In genomic region chr6:169253341-169253740, GRCh38 we compare ENCODE assay signal across 10 cellular contexts. TPM values are rescaled to one million over a fixed set of nuclear protein-coding genes. Genes with fewer than 3 reads are reported as not detected.
DNase-seq lines count a peak whose midpoint lies in the region; ATAC-seq and TF ChIP-seq lines count a peak whose summit lies in the region.
"Had no signal": no experiment of that assay in that cellular context is flagged by ENCODE, and none has a peak within 500 bp of the region (broad histone marks: within the 10 kb centered on the region; RNA-seq: fewer than 3 reads in every experiment).

No MANE protein-coding gene starts in this region.

- peaks cover 3% of the 10 kb centered on the region for H3K9me3 Mint-ChIP-seq in CD8-positive, alpha-beta T cell
- no peaks in the 10 kb centered on the region for H3K9me3 Mint-ChIP-seq in activated CD8-positive, alpha-beta T cell treated with anti-CD3 and anti-CD28 coated beads, Interleukin-2, amount 10 ng/mL, durations not matched to agents 7 days and 5 days (ENCODE audit: insufficient read depth)

- intact Hi-C loops in CD8-positive, alpha-beta T cell (cut with DNase I, micrococcal nuclease) = no loop called here
- intact Hi-C loops in sciatic nerve (cut with DNase I) = no loop called here

- no peak for DNase-seq in CD8-positive, alpha-beta T cell
- no peak for DNase-seq in sciatic nerve (ENCODE audit: low spot score)
- DNase-seq in stimulated activated naive CD4-positive, alpha-beta T cell treated with Interleukin-2 at 50 U/mL for 16 hours (lab: John Stamatoyannopoulos, UW) = no peak
- DNase-seq in activated CD8-positive, alpha-beta T cell treated with anti-CD3 and anti-CD28 coated beads, Interleukin-2, amount 10 ng/mL, durations not matched to agents 7 days and 5 days = no peak
- DNase-seq in ureter (ENCODE audit: low spot score) = no peak
- DNase-seq: stimulated activated CD4-positive, alpha-beta T cell treated with anti-CD3 and anti-CD28 coated beads, Interleukin-12 subunit alpha, Interleukin-12 subunit beta, amount 100 ng/mL, for 4 hours; T-helper 2 cell had no signal

- no peak for ATAC-seq in CD8-positive, alpha-beta T cell
- ATAC-seq in sciatic nerve (peak; percentile 38), HG03565 (IDR thresholded peaks at IDR 0.05; ENCODE audit: unreplicated experiment) (no peak)
- no peak for ATAC-seq in activated CD8-positive, alpha-beta T cell treated with anti-CD3 and anti-CD28 coated beads, Interleukin-2, amount 10 ng/mL, durations not matched to agents 7 days and 5 days

- H3K36me3 Mint-ChIP-seq in CD8-positive, alpha-beta T cell = no peaks in the 10 kb centered on the region
- no peaks in the 10 kb centered on the region for H3K36me3 Mint-ChIP-seq in activated CD8-positive, alpha-beta T cell treated with anti-CD3 and anti-CD28 coated beads, Interleukin-2, amount 10 ng/mL, durations not matched to agents 7 days and 5 days (ENCODE audit: low read depth)

- no peak overlapping the region for H3K27ac Mint-ChIP-seq in CD8-positive, alpha-beta T cell
- H3K27ac Mint-ChIP-seq in activated CD8-positive, alpha-beta T cell treated with anti-CD3 and anti-CD28 coated beads, Interleukin-2, amount 10 ng/mL, durations not matched to agents 7 days and 5 days = no peak overlapping the region

- no peak overlapping the region for H3K27ac ChIP-seq in CD8-positive, alpha-beta T cell (ENCODE audit: low read depth, low read length)

- no peaks in the 10 kb centered on the region for H3K9me3 ChIP-seq in CD8-positive, alpha-beta T cell (ENCODE audit: low read length)
- no peaks in the 10 kb centered on the region for H3K9me3 ChIP-seq in iPS-15b (ENCODE audit: control insufficient read depth, insufficient read depth, low read length)

- no peaks in the 10 kb centered on the region for H3K36me3 ChIP-seq in CD8-positive, alpha-beta T cell (ENCODE audit: insufficient read depth, low read length)
- H3K36me3 ChIP-seq in iPS-15b (ENCODE audit: control insufficient read depth, insufficient read depth, low read length) = no peaks in the 10 kb centered on the region

- H3K27me3 ChIP-seq in CD8-positive, alpha-beta T cell (ENCODE audit: insufficient read depth, low read length) = peaks cover 13% of the 10 kb centered on the region
- H3K27me3 ChIP-seq in iPS-15b (ENCODE audit: control insufficient read depth, insufficient read depth, low read length) = peaks cover 27% of the 10 kb centered on the region

- peak overlapping the region; percentile 58 for H3K4me3 Mint-ChIP-seq in CD8-positive, alpha-beta T cell
- H3K4me3 Mint-ChIP-seq in activated CD8-positive, alpha-beta T cell treated with anti-CD3 and anti-CD28 coated beads, Interleukin-2, amount 10 ng/mL, durations not matched to agents 7 days and 5 days = no peak overlapping the region

- CTCF ChIA-PET in CD8-positive, alpha-beta T cell (lab: Charles Lee) = no interaction called here
- CTCF ChIA-PET in activated CD8-positive, alpha-beta T cell treated with anti-CD3 and anti-CD28 coated beads, Interleukin-2, amount 10 ng/mL, durations not matched to agents 7 days and 5 days (lab: Charles Lee) = no interaction called here

- peaks cover 63% of the 10 kb centered on the region for H3K27me3 Mint-ChIP-seq in CD8-positive, alpha-beta T cell (ENCODE audit: low read depth)
- peaks cover 52% of the 10 kb centered on the region for H3K27me3 Mint-ChIP-seq in activated CD8-positive, alpha-beta T cell treated with anti-CD3 and anti-CD28 coated beads, Interleukin-2, amount 10 ng/mL, durations not matched to agents 7 days and 5 days (ENCODE audit: low read depth)

- TF ChIP-seq CTCF in CD8-positive, alpha-beta T cell (IDR thresholded peaks at IDR 0.05) = no peak
- TF ChIP-seq CTCF in WI38 (IDR thresholded peaks at IDR 0.05; ENCODE audit: low read depth, low read length) = no peak

- H3K4me1 ChIP-seq in CD8-positive, alpha-beta T cell (ENCODE audit: insufficient read depth, low read length) = peaks cover 13% of the 10 kb centered on the region
- peaks cover 25% of the 10 kb centered on the region for H3K4me1 ChIP-seq in iPS-15b (ENCODE audit: control insufficient read depth, insufficient read depth, low read length)

- peaks cover 26% of the 10 kb centered on the region for H3K4me1 Mint-ChIP-seq in CD8-positive, alpha-beta T cell (ENCODE audit: low read depth)
- H3K4me1 Mint-ChIP-seq in activated CD8-positive, alpha-beta T cell treated with anti-CD3 and anti-CD28 coated beads, Interleukin-2, amount 10 ng/mL, durations not matched to agents 7 days and 5 days (ENCODE audit: low read depth) = peaks cover 4% of the 10 kb centered on the region

- POLR2A ChIA-PET in CD8-positive, alpha-beta T cell (lab: Charles Lee) = no interaction called here
- POLR2A ChIA-PET in activated CD8-positive, alpha-beta T cell treated with anti-CD3 and anti-CD28 coated beads, Interleukin-2, amount 10 ng/mL, durations not matched to agents 7 days and 5 days (lab: Charles Lee) = no interaction called here

- peak overlapping the region; percentile 29 for H3K4me3 ChIP-seq in CD8-positive, alpha-beta T cell (ENCODE audit: low read depth, low read length)
- H3K4me3 ChIP-seq in WI38 (ENCODE audit: low read depth, low read length) = peak overlapping the region; percentile 60
- H3K4me3 ChIP-seq in iPS-15b (ENCODE audit: low read depth, low read length) = peak overlapping the region; percentile 39

- no peak overlapping the region for H3K9ac ChIP-seq in iPS-15b (ENCODE audit: low read depth, low read length)

RNA-seq across cellular contexts. Expression of gene THBS2, which starts 0.3 kb away (rescaled TPM):
- not detected for total RNA-seq in CD8-positive, alpha-beta T cell
- total RNA-seq in sciatic nerve (104 TPM), ureter (65.8 TPM)
- total RNA-seq in activated CD8-positive, alpha-beta T cell treated with anti-CD3 and anti-CD28 coated beads, Interleukin-2, amount 10 ng/mL, durations not matched to agents 7 days and 5 days = not detected

Comparison
In these comparisons a context has a peak if more than half of its experiments do, and no peak if none do; other contexts are left out.
1. RNA of gene THBS2, which starts 0.3 kb away (total RNA-seq): 104 TPM in sciatic nerve (single experiment) and 65.8 TPM in ureter (single experiment); not detected in CD8-positive, alpha-beta T cell and not detected in activated CD8-positive, alpha-beta T cell treated with anti-CD3 and anti-CD28 coated beads, Interleukin-2, amount 10 ng/mL, durations not matched to agents 7 days and 5 days; every median in the first group is over 10 times any median in the second.
2. Peak in every context shown above with its lines, with median percentiles within 50 percentile points of each other: H3K4me3 ChIP-seq.